8 cellular contexts compared by ENCODE assay signal in genomic region chr11:88300888-88301477, GRCh38. TPM values are rescaled to one million over a fixed set of nuclear protein-coding genes. Genes with fewer than 3 reads are reported as not detected.
DNase-seq lines count a peak whose midpoint lies in the region; ATAC-seq lines count a peak whose summit lies in the region.

No MANE protein-coding gene starts in this region.

- peak in 2 of 5 donors; percentile 15 to 21 for DNase-seq in CD4-positive, alpha-beta memory T cell
- DNase-seq in ecto neural progenitor cell (ENCODE audit: low spot score) (peak; percentile 45), DMS 273 treated with DMSO at 0.1 percent for 48 hours (lab: John Stamatoyannopoulos, UW) (no peak), Right ventricle myocardium inferior (ENCODE audit: missing footprints) (no peak), NCI-H1092 treated with DMSO at 0.1 percent for 48 hours (lab: John Stamatoyannopoulos, UW) (no peak), HT-29 (ENCODE audit: low spot score) (no peak)

- H3K4me1 ChIP-seq in CD4-positive, alpha-beta memory T cell (ENCODE audit: insufficient read depth, low read length): peaks cover 12% of the 10 kb centered on the region

- peaks cover 81 to 86% of the 10 kb centered on the region in 2 donors for H3K36me3 Mint-ChIP-seq in CD4-positive, alpha-beta memory T cell

- POLR2A ChIA-PET in CD4-positive, alpha-beta memory T cell (lab: Charles Lee; ENCODE audit: partially characterized antibody): interaction anchor here (0.6 to 1.7 kb wide), 3 partner anchors 24 to 66 kb away, joined by 3 to 6 read pairs (median 3); partner anchors contain the start of gene CTSC

- intact Hi-C loops in CD4-positive, alpha-beta memory T cell (cut with micrococcal nuclease): no loop called here
- intact Hi-C loops in Right ventricle myocardium inferior (cut with DNase I): no loop called here

- H3K9me3 Mint-ChIP-seq in CD4-positive, alpha-beta memory T cell: no peaks in the 10 kb centered on the region

- no peaks in the 10 kb centered on the region for H3K9me3 ChIP-seq in CD4-positive, alpha-beta memory T cell (ENCODE audit: control insufficient read depth in 1 of 2, low read length in 2 of 2)

- H3K4me1 Mint-ChIP-seq in CD4-positive, alpha-beta memory T cell: peaks cover 16 to 48% (median 35%) of the 10 kb centered on the region in 4 donors

- ATAC-seq in GM19372 (IDR thresholded peaks at IDR 0.05; ENCODE audit: low read depth, unreplicated experiment) (peak; percentile 79), HG03066 (IDR thresholded peaks at IDR 0.05; ENCODE audit: low read depth, unreplicated experiment) (peak; percentile 65), Right ventricle myocardium inferior (no peak)

- no peak overlapping the region for H3K4me3 ChIP-seq in CD4-positive, alpha-beta memory T cell (ENCODE audit: low read length in 2 of 2)

- H3K27ac ChIP-seq in CD4-positive, alpha-beta memory T cell (ENCODE audit: low read depth, low read length): peak overlapping the region; percentile 29

- H3K4me3 Mint-ChIP-seq in CD4-positive, alpha-beta memory T cell: peak overlapping the region in 7 of 8 donors; percentile 67 to 82 (median 74)

- CTCF ChIA-PET in CD4-positive, alpha-beta memory T cell (lab: Charles Lee; ENCODE audit: partially characterized antibody): interaction anchor here (0.7 kb wide), 1 partner anchor 36 kb away, joined by 3 read pairs; no protein-coding TSS in a partner anchor

- H3K27me3 Mint-ChIP-seq in CD4-positive, alpha-beta memory T cell: no peaks in the 10 kb centered on the region

- H3K27ac Mint-ChIP-seq in CD4-positive, alpha-beta memory T cell: peak overlapping the region in 6 of 7 donors; percentile 53 to 90 (median 82)

- H3K27me3 ChIP-seq in CD4-positive, alpha-beta memory T cell (ENCODE audit: insufficient read depth, low read length): no peaks in the 10 kb centered on the region

- peaks cover 17% of the 10 kb centered on the region for H3K36me3 ChIP-seq in CD4-positive, alpha-beta memory T cell (ENCODE audit: insufficient read depth, low read length)

RNA-seq across cellular contexts. Expression of gene CTSC, which starts 36.6 kb away (rescaled TPM):
- total RNA-seq in CD4-positive, alpha-beta memory T cell: 10 to 100 TPM; 57.1 to 60.0 TPM
- 100 to 1,000 TPM; 139 to 161 TPM for polyA plus RNA-seq in CD4-positive, alpha-beta memory T cell
- 34.3 TPM for total RNA-seq in Right ventricle myocardium inferior
- total RNA-seq in HT-29 (2014; rRNA removed; shearing (Covaris generic)): 91.1 and 93.5 TPM in 2 replicates
